8 cellular contexts compared by ENCODE assay signal in the genomic region with DNA sequence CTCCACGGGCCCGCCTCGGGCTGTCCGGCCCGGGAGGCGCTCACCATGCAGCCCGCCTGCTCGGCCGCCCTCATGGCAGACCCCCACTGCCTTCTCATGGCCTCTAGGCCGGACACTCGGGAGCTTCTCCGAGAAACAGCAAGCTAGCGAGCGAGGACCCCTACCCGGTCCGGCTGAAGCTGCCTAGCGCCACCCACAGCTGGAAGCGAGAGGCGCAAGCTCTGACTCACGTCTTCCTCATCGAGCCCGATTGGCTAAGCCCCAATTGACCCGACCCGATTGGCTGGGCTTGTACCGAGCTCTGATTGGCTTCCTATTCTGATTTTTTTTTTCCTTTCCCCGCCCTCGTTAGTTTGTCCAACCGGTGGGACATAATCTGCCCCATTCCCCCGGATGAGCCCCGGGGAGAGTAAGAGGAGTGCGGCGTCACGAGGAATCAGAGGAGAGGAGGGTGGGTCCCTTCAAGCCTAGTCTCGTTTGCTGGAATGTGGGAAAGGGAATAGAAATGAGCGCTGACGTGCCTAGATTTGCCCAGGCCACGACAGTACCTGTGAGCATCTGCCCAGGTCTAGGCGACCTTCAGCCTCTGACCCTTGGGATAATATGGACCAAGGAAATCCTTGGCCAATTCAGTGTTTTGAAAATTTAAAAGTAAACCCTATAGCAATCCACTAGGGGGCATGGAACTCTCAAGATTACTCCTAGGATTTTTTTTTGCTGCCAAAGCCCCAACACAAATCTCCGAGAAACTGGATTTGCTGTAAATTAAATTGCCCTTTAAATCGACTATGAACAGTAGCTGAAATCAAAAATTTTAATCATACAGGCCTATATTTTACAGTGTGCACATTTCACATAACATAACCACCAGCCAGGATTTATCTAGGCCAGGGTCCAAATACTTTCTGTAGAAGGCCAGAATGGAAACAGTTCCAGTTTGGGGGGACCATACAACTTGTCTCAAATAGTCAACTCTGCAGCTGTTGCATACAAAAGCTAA. TPM values are rescaled to one million over a fixed set of nuclear protein-coding genes. Genes with fewer than 3 reads are reported as not detected.
DNase-seq lines count a peak whose midpoint lies in the region; ATAC-seq and TF ChIP-seq lines count a peak whose summit lies in the region.

A gene with protein sequence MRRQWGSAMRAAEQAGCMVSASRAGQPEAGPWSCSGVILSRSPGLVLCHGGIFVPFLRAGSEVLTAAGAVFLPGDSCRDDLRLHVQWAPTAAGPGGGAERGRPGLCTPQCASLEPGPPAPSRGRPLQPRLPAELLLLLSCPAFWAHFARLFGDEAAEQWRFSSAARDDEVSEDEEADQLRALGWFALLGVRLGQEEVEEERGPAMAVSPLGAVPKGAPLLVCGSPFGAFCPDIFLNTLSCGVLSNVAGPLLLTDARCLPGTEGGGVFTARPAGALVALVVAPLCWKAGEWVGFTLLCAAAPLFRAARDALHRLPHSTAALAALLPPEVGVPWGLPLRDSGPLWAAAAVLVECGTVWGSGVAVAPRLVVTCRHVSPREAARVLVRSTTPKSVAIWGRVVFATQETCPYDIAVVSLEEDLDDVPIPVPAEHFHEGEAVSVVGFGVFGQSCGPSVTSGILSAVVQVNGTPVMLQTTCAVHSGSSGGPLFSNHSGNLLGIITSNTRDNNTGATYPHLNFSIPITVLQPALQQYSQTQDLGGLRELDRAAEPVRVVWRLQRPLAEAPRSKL (minus strand): TSS at position 212 of the 1,000 bp plus-strand sequence. CDS start 114 bp downstream, at position 98.

- H3K9me3 ChIP-seq in HAP-1 (no peaks in the 10 kb centered on the region), MG63 (no peaks in the 10 kb centered on the region)

- H3K9me3 Mint-ChIP-seq in nephron progenitor cell, result no peaks in the 10 kb centered on the region
- no peaks in the 10 kb centered on the region for H3K9me3 Mint-ChIP-seq in stimulated activated naive CD8-positive, alpha-beta T cell treated with anti-CD3 and anti-CD28 coated beads, Interleukin-15, amount 100 ng/mL, for 72 hours

- peak; percentile 95 for DNase-seq in GDM1 (lab: John Stamatoyannopoulos, UW)
- DNase-seq in HAP-1 (ENCODE audit: low spot score in 2 of 2), result peak; percentile 98 to 99
- peak; percentile 96 for DNase-seq in MG63
- DNase-seq in SHP77 treated with DMSO at 0.1 percent for 48 hours (lab: John Stamatoyannopoulos, UW), result peak; percentile 82
- DNase-seq in activated effector memory CD4-positive, alpha-beta T cell treated with anti-CD3 and anti-CD28 coated beads, Interleukin-2, amount 50 U/mL, for 16 hours, result peak; percentile 96
- DNase-seq in fibroblast of the conjunctiva (ENCODE audit: low read depth), result peak; percentile 99
- DNase-seq in nephron progenitor cell, result peak; percentile 95
- peak; percentile 91 to 96 for DNase-seq in stimulated activated naive CD8-positive, alpha-beta T cell treated with anti-CD3 and anti-CD28 coated beads, Interleukin-15, amount 100 ng/mL, for 72 hours

- H3K4me3 ChIP-seq in HAP-1 (peak within 1 kb of the TSS; percentile 62), MG63 (peak within 1 kb of the TSS; percentile 72)

- peaks cover 20% of the 10 kb centered on the region for H3K4me1 ChIP-seq in HAP-1

- H3K36me3 Mint-ChIP-seq in nephron progenitor cell (ENCODE audit: low read depth), result peaks cover 16% of the 10 kb centered on the region

- peak; percentile 34 for TF ChIP-seq CTCF in nephron progenitor cell (IDR thresholded peaks at IDR 0.05)

- H3K36me3 ChIP-seq in HAP-1 (replicated peaks) (peaks cover 20% of the 10 kb centered on the region), MG63 (peaks cover 38% of the 10 kb centered on the region)

- H3K4me3 Mint-ChIP-seq in nephron progenitor cell, result peak within 1 kb of the TSS; percentile 83
- peak within 1 kb of the TSS; percentile 84 to 98 for H3K4me3 Mint-ChIP-seq in stimulated activated naive CD8-positive, alpha-beta T cell treated with anti-CD3 and anti-CD28 coated beads, Interleukin-15, amount 100 ng/mL, for 72 hours

- peak; percentile 91 for ATAC-seq in stimulated activated naive CD8-positive, alpha-beta T cell treated with anti-CD3 and anti-CD28 coated beads, Interleukin-15, amount 100 ng/mL, for 72 hours

- peak within 1 kb of the TSS; percentile 94 for H3K27ac Mint-ChIP-seq in nephron progenitor cell
- H3K27ac Mint-ChIP-seq in stimulated activated naive CD8-positive, alpha-beta T cell treated with anti-CD3 and anti-CD28 coated beads, Interleukin-15, amount 100 ng/mL, for 72 hours, result peak within 1 kb of the TSS; percentile 93 to 97

- H3K27me3 ChIP-seq in HAP-1 (ENCODE audit: low read depth), result no peaks in the 10 kb centered on the region
- H3K27me3 ChIP-seq in MG63, result no peaks in the 10 kb centered on the region

- H3K27me3 Mint-ChIP-seq in nephron progenitor cell (ENCODE audit: low read depth, poor library complexity), result peaks cover 10% of the 10 kb centered on the region
- no peaks in the 10 kb centered on the region for H3K27me3 Mint-ChIP-seq in stimulated activated naive CD8-positive, alpha-beta T cell treated with anti-CD3 and anti-CD28 coated beads, Interleukin-15, amount 100 ng/mL, for 72 hours

- H3K4me1 Mint-ChIP-seq in nephron progenitor cell, result peaks cover 17% of the 10 kb centered on the region
- H3K4me1 Mint-ChIP-seq in stimulated activated naive CD8-positive, alpha-beta T cell treated with anti-CD3 and anti-CD28 coated beads, Interleukin-15, amount 100 ng/mL, for 72 hours, result peaks cover 52% of the 10 kb centered on the region

- in situ Hi-C loops in HAP-1 (cut with MboI; ENCODE audit: low sequenced_read_pairs), result no loop called here

RNA-seq across cellular contexts. Expression of the gene that starts here (rescaled TPM):
- total RNA-seq in MG63 (2014; rRNA removed; shearing (Covaris generic); ENCODE audit: low replicate concordance), result 19.4 and 29.9 TPM in 2 replicates

Comparison
In these comparisons a context has a peak if more than half of its experiments do, and no peak if none do; other contexts are left out.
1. Peak in every context shown above with its lines: DNase-seq, ATAC-seq and H3K4me3 ChIP-seq.